ENCODE assay signal across 9 cellular contexts in genomic region chr2:233928594-233929351, GRCh38. TPM values are rescaled to one million over a fixed set of nuclear protein-coding genes. Genes with fewer than 3 reads are reported as not detected.
DNase-seq lines count a peak whose midpoint lies in the region; ATAC-seq, FAIRE-seq and TF ChIP-seq lines count a peak whose summit lies in the region.
"Had no signal": no experiment of that assay in that cellular context is flagged by ENCODE, and none has a peak within 500 bp of the region (broad histone marks: within the 10 kb centered on the region; RNA-seq: fewer than 3 reads in every experiment).

No MANE protein-coding gene starts in this region.

- H3K4me1 ChIP-seq in Panc1 (ENCODE audit: control insufficient read depth, insufficient read depth, low read length) (no peaks in the 10 kb centered on the region; the same call in 1 of the 2 replicates), vagina (peaks cover 6% of the 10 kb centered on the region)

- intact Hi-C loops in Panc1 (cut with micrococcal nuclease; ENCODE audit: unreplicated experiment) (no loop called here), vagina (cut with DNase I) (no loop called here), left cardiac atrium (cut with DNase I) (no loop called here)

- BruUV-seq in Panc1 (replicated peaks; lab: Mats Ljungman, UMichigan) = no TSS peak

- FAIRE-seq in frontal cortex (lab: Jason Lieb, UNC) = no peak

- H3K36me3 ChIP-seq in Panc1 (ENCODE audit: control insufficient read depth, insufficient read depth, low read length) = no peaks in the 10 kb centered on the region
- H3K36me3 ChIP-seq in vagina = no peaks in the 10 kb centered on the region

- no peaks in the 10 kb centered on the region for H3K9me3 ChIP-seq in Panc1 (ENCODE audit: control insufficient read depth, insufficient read depth, low read depth, low read length)
- H3K9me3 ChIP-seq in vagina = no peaks in the 10 kb centered on the region

- POLR2A ChIA-PET in Panc1 (lab: Charles Lee) = no interaction called here

- DNase-seq in GM13976 (ENCODE audit: low spot score) = no peak
- no peak for DNase-seq in Panc1 (ENCODE audit: low read depth, low spot score)
- peak; percentile 27 for DNase-seq in glomerular visceral epithelial cell (ENCODE audit: extremely low spot score)
- DNase-seq in vagina (ENCODE audit: extremely low spot score in 2 of 2) = no peak
- no peak for DNase-seq in AG08396 (ENCODE audit: low spot score)
- DNase-seq in frontal cortex (ENCODE audit: low spot score in 2 of 2) = no peak
- DNase-seq in left cardiac atrium = no peak

- H3K27ac ChIP-seq in C4-2B (peak overlapping the region; percentile 41), Panc1 (ENCODE audit: low read length) (peak overlapping the region; percentile 58; the same call in 1 of the 2 replicates), vagina (no peak overlapping the region)

- in situ Hi-C loops in GM13976 (cut with MboI; ENCODE audit: low sequenced_read_pairs, unreplicated experiment) (no loop called here), Panc1 (cut with HindIII; ENCODE audit: low pct_unique_long_range_greater_than_20kb, low sequenced_read_pairs) (no loop called here)

- TF ChIP-seq POLR2A in vagina (IDR thresholded peaks at IDR 0.05) = no peak

- CTCF ChIA-PET in Panc1 (lab: Charles Lee) = no interaction called here

- H3K4me3 ChIP-seq in Panc1 (ENCODE audit: low read depth in 2 of 2, low read length in 2 of 2) = no peak overlapping the region
- H3K4me3 ChIP-seq in vagina = no peak overlapping the region

- TF ChIP-seq CTCF in C4-2B (conservative IDR thresholded peaks at IDR 0.05) = peak; percentile 83
- TF ChIP-seq CTCF in GM13976 (IDR thresholded peaks at IDR 0.05; ENCODE audit: borderline replicate concordance, control extremely low read depth, extremely low read depth, insufficient read depth, missing control alignments) = peak; percentile 17
- peak; percentile 77 for TF ChIP-seq CTCF in Panc1 (IDR thresholded peaks at IDR 0.05)
- TF ChIP-seq CTCF in vagina (IDR thresholded peaks at IDR 0.05) = no peak

- H3K27me3 ChIP-seq in Panc1 (ENCODE audit: control insufficient read depth, insufficient read depth, low read length) (no peaks in the 10 kb centered on the region), vagina (no peaks in the 10 kb centered on the region)

- 0 out of 2 replicates have a peak, but pooled peaks have one; percentile 52 for ATAC-seq in Panc1
- no peak for ATAC-seq in left cardiac atrium

RNA-seq across cellular contexts. Expression of gene TRPM8, which starts 11.6 kb away (rescaled TPM):
- total RNA-seq in Panc1 (2021; ENCODE audit: unreplicated experiment) (3.9 TPM), vagina (not detected), frontal cortex (0.41 TPM), left cardiac atrium (not detected)
- polyA plus RNA-seq in Panc1 (2012; ENCODE audit: insufficient read length) = 2.9 TPM
- total RNA-seq: T-helper 1 cell treated with Interleukin-12 subunit alpha and Interleukin-12 subunit beta and Interleukin-4 antibody, amounts not matched to agents 30 ng/mL and 1 ng/mL, for 36 hours had no signal

Comparison
In these comparisons a context has a peak if more than half of its experiments do, and no peak if none do; other contexts are left out.
1. CTCF ChIP-seq: peak in C4-2B (single experiment), GM13976 (single experiment) and Panc1 (single experiment); none in vagina (0 of 3).